ENCODE assay signal across 8 cellular contexts in the genomic region with DNA sequence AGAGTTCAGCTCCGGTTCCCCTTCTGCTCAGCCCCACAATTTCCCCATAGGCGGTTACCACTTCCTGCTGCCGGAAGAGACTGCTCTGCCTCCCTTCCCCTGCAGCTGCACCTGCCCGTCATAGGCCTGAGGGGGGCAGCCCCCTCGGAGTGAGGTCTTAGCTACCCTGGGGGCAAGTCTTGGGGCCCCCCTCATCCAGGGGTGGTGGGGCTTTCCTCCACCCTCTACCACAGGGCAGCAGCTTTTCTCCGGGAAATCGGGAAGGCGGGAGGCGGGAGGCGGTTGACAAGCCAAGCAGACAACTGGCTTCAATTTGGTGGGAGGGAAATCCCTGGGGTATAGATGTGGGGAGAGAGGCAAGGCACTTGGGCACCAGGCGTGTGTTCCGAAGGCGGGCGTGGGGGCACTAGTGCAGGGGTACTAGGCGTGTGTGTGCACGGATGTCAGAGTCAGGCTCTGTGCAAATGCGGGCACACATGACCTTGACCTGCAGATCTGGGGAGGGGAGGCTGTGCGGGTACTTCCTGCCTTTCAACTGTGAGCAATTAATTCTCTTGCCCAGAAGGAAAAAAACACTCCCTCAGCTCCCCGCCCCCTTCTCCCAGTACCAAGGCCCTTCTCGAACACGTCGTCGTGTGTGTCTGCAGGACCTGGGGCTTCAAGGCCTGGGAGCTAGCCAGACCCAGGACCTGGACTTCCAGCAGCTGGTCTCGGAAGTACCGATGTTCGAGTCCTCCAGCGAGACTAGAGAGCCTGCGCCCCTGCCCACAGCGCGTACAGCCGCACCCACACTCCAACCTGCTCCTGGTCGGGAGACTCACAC. TPM values are rescaled to one million over a fixed set of nuclear protein-coding genes. Genes with fewer than 3 reads are reported as not detected.
DNase-seq lines count a peak whose midpoint lies in the region; ATAC-seq and TF ChIP-seq lines count a peak whose summit lies in the region.

No MANE protein-coding gene starts in this region.

- peak; percentile 29 for ATAC-seq in GM19025 (IDR thresholded peaks at IDR 0.05; ENCODE audit: low read depth, unreplicated experiment)
- peak; percentile 24 for ATAC-seq in HG03558 (IDR thresholded peaks at IDR 0.05; ENCODE audit: extremely low read depth, unreplicated experiment)
- peak in 2 of 4 donors; percentile 2 to 9 for ATAC-seq in psoas muscle
- ATAC-seq in aorta (ENCODE audit: low FRiP score): peak; percentile 3

- H3K27me3 ChIP-seq in ACC112 (ENCODE audit: insufficient read depth, low read length) (no peaks in the 10 kb centered on the region), psoas muscle (ENCODE audit: insufficient read depth in 3 of 3, low read length in 2 of 3) (no peaks in the 10 kb centered on the region), aorta (ENCODE audit: control insufficient read depth in 1 of 2, insufficient read depth in 2 of 2, low read length in 1 of 2) (no peaks in the 10 kb centered on the region)

- no peaks in the 10 kb centered on the region for H3K79me2 ChIP-seq in ACC112 (ENCODE audit: control insufficient read depth, insufficient read depth, low read length, unreplicated experiment)

- peaks cover 9% of the 10 kb centered on the region for H3K4me1 ChIP-seq in ACC112 (ENCODE audit: control insufficient read depth, insufficient read depth, low read length, unreplicated experiment)
- H3K4me1 ChIP-seq in psoas muscle: peaks cover 32% of the 10 kb centered on the region
- no peaks in the 10 kb centered on the region for H3K4me1 ChIP-seq in aorta (ENCODE audit: control insufficient read depth in 1 of 2, insufficient read depth in 2 of 2, low read length in 2 of 2)

- H3K9me3 ChIP-seq in psoas muscle (no peaks in the 10 kb centered on the region), aorta (ENCODE audit: control insufficient read depth, low read length) (no peaks in the 10 kb centered on the region)

- intact Hi-C loops in psoas muscle (cut with DNase I) (no loop called here), aorta (cut with DNase I) (no loop called here)

- no peak overlapping the region for H2AFZ ChIP-seq in ACC112 (ENCODE audit: low read length, unreplicated experiment)

- TF ChIP-seq CTCF in psoas muscle (IDR thresholded peaks at IDR 0.05): no peak

- DNase-seq in activated T-helper 1 cell treated with anti-CD3 and anti-CD28 coated beads, Interleukin-2, amount 50 U/mL, for 16 hours (ENCODE audit: low read depth in 1 of 2, low spot score in 1 of 2): peak; percentile 43 to 65
- DNase-seq in germinal center (ENCODE audit: low spot score) (peak; percentile 79), psoas muscle (peak; percentile 51 to 75), aorta (peak in 1 of 2 donors; percentile 85)

- H3K36me3 ChIP-seq in ACC112 (ENCODE audit: insufficient read depth, low read length) (no peaks in the 10 kb centered on the region), psoas muscle (ENCODE audit: insufficient read depth in 1 of 2, low read depth in 1 of 2) (peaks cover 3 to 30% of the 10 kb centered on the region in 2 donors), aorta (ENCODE audit: control insufficient read depth in 1 of 2, insufficient read depth in 2 of 2, low read length in 1 of 2) (no peaks in the 10 kb centered on the region)

- H3K4me3 ChIP-seq in ACC112 (ENCODE audit: low read depth, low read length) (peak overlapping the region; percentile 84), psoas muscle (peak overlapping the region; percentile 86), aorta (ENCODE audit: low read length in 2 of 2) (peak overlapping the region in 1 of 2 donors; percentile 43)

- H3K27ac ChIP-seq in ACC112 (ENCODE audit: low read depth, low read length) (peak overlapping the region; percentile 84), psoas muscle (peak overlapping the region; percentile 94), aorta (ENCODE audit: low read depth in 1 of 2, low read length in 2 of 2) (peak overlapping the region in 1 of 2 donors; percentile 88)

- WGBS in psoas muscle, 3 donors: 4 to 27% (median 6%) methylated on average over 23 to 32 of the region's 32 CpGs
- 5 to 31% methylated on average over 30 to 32 of the region's 32 CpGs for whole genome bisulfite sequencing in aorta, 2 donors

TF ChIP-seq in PFSK-1, 5 proteins besides CTCF, POLR2A, EP300 and RAD21:
- TF ChIP-seq, protein P1, sequence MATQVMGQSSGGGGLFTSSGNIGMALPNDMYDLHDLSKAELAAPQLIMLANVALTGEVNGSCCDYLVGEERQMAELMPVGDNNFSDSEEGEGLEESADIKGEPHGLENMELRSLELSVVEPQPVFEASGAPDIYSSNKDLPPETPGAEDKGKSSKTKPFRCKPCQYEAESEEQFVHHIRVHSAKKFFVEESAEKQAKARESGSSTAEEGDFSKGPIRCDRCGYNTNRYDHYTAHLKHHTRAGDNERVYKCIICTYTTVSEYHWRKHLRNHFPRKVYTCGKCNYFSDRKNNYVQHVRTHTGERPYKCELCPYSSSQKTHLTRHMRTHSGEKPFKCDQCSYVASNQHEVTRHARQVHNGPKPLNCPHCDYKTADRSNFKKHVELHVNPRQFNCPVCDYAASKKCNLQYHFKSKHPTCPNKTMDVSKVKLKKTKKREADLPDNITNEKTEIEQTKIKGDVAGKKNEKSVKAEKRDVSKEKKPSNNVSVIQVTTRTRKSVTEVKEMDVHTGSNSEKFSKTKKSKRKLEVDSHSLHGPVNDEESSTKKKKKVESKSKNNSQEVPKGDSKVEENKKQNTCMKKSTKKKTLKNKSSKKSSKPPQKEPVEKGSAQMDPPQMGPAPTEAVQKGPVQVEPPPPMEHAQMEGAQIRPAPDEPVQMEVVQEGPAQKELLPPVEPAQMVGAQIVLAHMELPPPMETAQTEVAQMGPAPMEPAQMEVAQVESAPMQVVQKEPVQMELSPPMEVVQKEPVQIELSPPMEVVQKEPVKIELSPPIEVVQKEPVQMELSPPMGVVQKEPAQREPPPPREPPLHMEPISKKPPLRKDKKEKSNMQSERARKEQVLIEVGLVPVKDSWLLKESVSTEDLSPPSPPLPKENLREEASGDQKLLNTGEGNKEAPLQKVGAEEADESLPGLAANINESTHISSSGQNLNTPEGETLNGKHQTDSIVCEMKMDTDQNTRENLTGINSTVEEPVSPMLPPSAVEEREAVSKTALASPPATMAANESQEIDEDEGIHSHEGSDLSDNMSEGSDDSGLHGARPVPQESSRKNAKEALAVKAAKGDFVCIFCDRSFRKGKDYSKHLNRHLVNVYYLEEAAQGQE (IDR thresholded peaks at IDR 0.05; ENCODE audit: insufficient read depth in 1 of 2, low read depth in 2 of 2, low read length in 2 of 2): 0 out of 4 replicates have a peak, but pooled peaks of 1 of the 2 experiments have one; percentile 15
- TF ChIP-seq SIN3A (IDR thresholded peaks at IDR 0.05; ENCODE audit: borderline replicate concordance, insufficient read depth, low read length) (no peak), FOXP2 (optimal IDR thresholded peaks at IDR 0.05; ENCODE audit: borderline replicate concordance, extremely low read depth, extremely low read length, insufficient read depth) (no peak), TAF1 (IDR thresholded peaks at IDR 0.05; ENCODE audit: borderline replicate concordance, insufficient read depth, low read length) (0 out of 2 replicates have a peak, but pooled peaks have one; percentile 22), POLR2AphosphoS5 (IDR thresholded peaks at IDR 0.05; ENCODE audit: low read depth, low read length) (no peak; the same call in none of the 2 replicates)

RNA-seq across cellular contexts. Expression of a gene that starts 1.0 kb away (rescaled TPM):
- 15.4 TPM for polyA plus RNA-seq in PFSK-1 (2012; ENCODE audit: insufficient read length, low read depth)
- total RNA-seq in psoas muscle (1 to 10 TPM; 5.1 to 8.0 (median 6.4) TPM), aorta (10 to 100 TPM; 36.0 to 81.3 TPM)
- polyA plus RNA-seq in psoas muscle (1 to 10 TPM; 5.8 to 7.6 (median 6.8) TPM), aorta (10 to 100 TPM; 13.5 to 31.9 TPM)

RNA-seq across cellular contexts. Expression of a gene that starts 7.8 kb away (rescaled TPM):
- polyA plus RNA-seq in PFSK-1 (2012; ENCODE audit: insufficient read length, low read depth): 440 TPM
- total RNA-seq in psoas muscle: 100 to 1,000 TPM; 105 to 166 (median 115) TPM
- polyA plus RNA-seq in psoas muscle: 100 to 1,000 TPM; 168 to 203 (median 193) TPM
- 10 to 100 TPM; 70.2 to 87.3 TPM for total RNA-seq in aorta
- 100 to 1,000 TPM in 1 of 2 donors, 10 to 100 TPM in 1; 81.8 to 287 TPM for polyA plus RNA-seq in aorta

RNA-seq across cellular contexts. Expression of a gene that starts 17.4 kb away (rescaled TPM):
- 226 TPM for polyA plus RNA-seq in PFSK-1 (2012; ENCODE audit: insufficient read length, low read depth)
- total RNA-seq in psoas muscle: 1 to 10 TPM; 2.9 to 4.4 (median 3.6) TPM
- polyA plus RNA-seq in psoas muscle: 1 to 10 TPM in 2 of 3 donors, under 1 TPM in 1; 0.97 to 1.9 (median 1.4) TPM
- total RNA-seq in aorta: 10 to 100 TPM; 13.1 to 20.9 TPM
- 10 to 100 TPM; 10.5 to 14.5 TPM for polyA plus RNA-seq in aorta

RNA-seq across cellular contexts. Expression of a gene that starts 22.6 kb away (rescaled TPM):
- polyA plus RNA-seq in PFSK-1 (2012; ENCODE audit: insufficient read length, low read depth): 2.8 TPM
- total RNA-seq in psoas muscle (1 to 10 TPM; 1.3 to 4.8 (median 2.0) TPM), aorta (1 to 10 TPM; 3.0 to 4.6 TPM)
- polyA plus RNA-seq in psoas muscle (1 to 10 TPM; 1.4 to 3.2 (median 2.5) TPM), aorta (under 1 TPM in 1 of 2 donors, not detected in 1; 0.23 TPM)

RNA-seq across cellular contexts. Expression of a gene that starts 41.1 kb away (rescaled TPM):
- 295 TPM for polyA plus RNA-seq in PFSK-1 (2012; ENCODE audit: insufficient read length, low read depth)
- total RNA-seq in psoas muscle (1 to 10 TPM in 2 of 4 donors, under 1 TPM in 2; 0.22 to 1.5 (median 0.90) TPM), aorta (10 to 100 TPM in 1 of 2 donors, 1 to 10 TPM in 1; 4.3 to 11.6 TPM)
- polyA plus RNA-seq in psoas muscle (under 1 TPM; 0.36 to 0.46 (median 0.39) TPM), aorta (1 to 10 TPM in 1 of 2 donors, not detected in 1; 1.0 TPM)

Comparison
In these comparisons a context has a peak if more than half of its experiments do, and no peak if none do; other contexts are left out.
1. RNA of a gene that starts 1.0 kb away (total RNA-seq): 36.0 to 81.3 TPM in aorta; 5.1 to 8.0 TPM in psoas muscle; every median in the first group is over 4 times any median in the second.